Comparison of ENCODE assay signal across 17 cellular contexts in genomic region chr2:177616731-177617130, GRCh38.
DNase-seq lines count a peak whose midpoint lies in the region; ATAC-seq and TF ChIP-seq lines count a peak whose summit lies in the region.
"Had no signal": no experiment of that assay in that cellular context is flagged by ENCODE, and none has a peak within 500 bp of the region (broad histone marks: within the 10 kb centered on the region; RNA-seq: fewer than 3 reads in every experiment).

No MANE protein-coding gene starts in this region.

- peaks cover under 1% of the 10 kb centered on the region for H3F3A ChIP-seq in neural progenitor cell (ENCODE audit: low read depth)

- no peak overlapping the region for H3K27ac ChIP-seq in CD4-positive, alpha-beta T cell (ENCODE audit: low read depth, low read length)
- H3K27ac ChIP-seq in OCI-LY7 (ENCODE audit: low read depth, low read length, poor library complexity, severe bottlenecking) (no peak overlapping the region), neural progenitor cell (no peak overlapping the region)
- H3K27ac ChIP-seq: C4-2B had no signal

- POLR2A ChIA-PET in CD4-positive, alpha-beta T cell (lab: Charles Lee), result no interaction called here
- POLR2A ChIA-PET in OCI-LY7 (lab: Charles Lee), result no interaction called here

- no peak overlapping the region for H3K4me3 ChIP-seq in OCI-LY7 (ENCODE audit: low read depth, low read length, poor library complexity, severe bottlenecking)
- no peak overlapping the region for H3K4me3 ChIP-seq in neural progenitor cell

- H3K4me1 Mint-ChIP-seq in CD4-positive, alpha-beta T cell (ENCODE audit: low read depth), result peaks cover 8% of the 10 kb centered on the region
- H3K4me1 Mint-ChIP-seq in memory B cell (peaks cover 4% of the 10 kb centered on the region), neural crest cell (peaks cover 10% of the 10 kb centered on the region), neural progenitor cell (peaks cover 7% of the 10 kb centered on the region)

- H3K4me3 Mint-ChIP-seq in CD4-positive, alpha-beta T cell, result peak overlapping the region; percentile 59
- H3K4me3 Mint-ChIP-seq in memory B cell (no peak overlapping the region), neural crest cell (peak overlapping the region; percentile 50), neural progenitor cell (no peak overlapping the region)

- no peaks in the 10 kb centered on the region for H3K36me3 ChIP-seq in OCI-LY7 (ENCODE audit: insufficient read depth, low read length)
- H3K36me3 ChIP-seq in neural progenitor cell, result no peaks in the 10 kb centered on the region

- no peak for DNase-seq in CD4-positive, alpha-beta T cell
- DNase-seq in OCI-LY7 (ENCODE audit: low spot score) (no peak), memory B cell (ENCODE audit: low spot score in 2 of 2) (no peak), neural crest cell (ENCODE audit: low read depth, low spot score) (no peak), neural progenitor cell (ENCODE audit: low spot score) (no peak), NOMO-1 treated with dmso at 0.1 percent for 144 hours (lab: John Stamatoyannopoulos, UW; ENCODE audit: unreplicated experiment) (no peak), inferior parietal cortex (ENCODE audit: extremely low spot score) (no peak), globus pallidus (ENCODE audit: low spot score) (no peak)
- DNase-seq: ACHN; AML-193; CD4-positive, alpha-beta memory T cell; DMS153; DMS79; GDM1; H9 had no signal

- ATAC-seq in CD4-positive, alpha-beta T cell (ENCODE audit: poor library complexity), result no peak
- no peak for ATAC-seq in memory B cell (ENCODE audit: low read depth)
- ATAC-seq: HepG2 had no signal

- H3K27me3 ChIP-seq in CD4-positive, alpha-beta T cell (ENCODE audit: control insufficient read depth, insufficient read depth, low read length), result peaks cover 2% of the 10 kb centered on the region
- no peaks in the 10 kb centered on the region for H3K27me3 ChIP-seq in neural progenitor cell

- TF ChIP-seq CTCF in CD4-positive, alpha-beta T cell (IDR thresholded peaks at IDR 0.05), result no peak
- TF ChIP-seq CTCF in OCI-LY7 (conservative IDR thresholded peaks at IDR 0.05; ENCODE audit: low read length) (no peak), neural crest cell (conservative IDR thresholded peaks at IDR 0.05) (no peak), neural progenitor cell (IDR thresholded peaks at IDR 0.05) (no peak)

- H2AFZ ChIP-seq in OCI-LY7 (ENCODE audit: low read length), result 0 out of 2 replicates have a peak overlapping the region, but pooled peaks have one; percentile 22
- no peak overlapping the region for H2AFZ ChIP-seq in neural progenitor cell (replicated peaks)

- CTCF ChIA-PET in CD4-positive, alpha-beta T cell (lab: Charles Lee), result no interaction called here
- CTCF ChIA-PET in OCI-LY7 (lab: Charles Lee; ENCODE audit: unreplicated experiment), result no interaction called here

- H3K4me2 ChIP-seq in OCI-LY7 (ENCODE audit: low read length) (no peak overlapping the region), neural progenitor cell (no peak overlapping the region)

- H3K9me3 ChIP-seq in CD4-positive, alpha-beta T cell (ENCODE audit: control insufficient read depth, low read length), result no peaks in the 10 kb centered on the region
- H3K9me3 ChIP-seq in OCI-LY7 (ENCODE audit: low read length), result no peaks in the 10 kb centered on the region
- H3K9me3 ChIP-seq in neural progenitor cell (ENCODE audit: low read depth), result no peaks in the 10 kb centered on the region

- H3K4me1 ChIP-seq in OCI-LY7 (ENCODE audit: insufficient read depth, low read length, poor library complexity, severe bottlenecking) (peaks cover 14% of the 10 kb centered on the region), neural progenitor cell (no peaks in the 10 kb centered on the region)

- H3K9me3 Mint-ChIP-seq in CD4-positive, alpha-beta T cell, result peaks cover 5% of the 10 kb centered on the region
- H3K9me3 Mint-ChIP-seq in memory B cell (peaks cover 1% of the 10 kb centered on the region), neural crest cell (peaks cover 6% of the 10 kb centered on the region), neural progenitor cell (peaks cover 15% of the 10 kb centered on the region)
- H3K9me3 Mint-ChIP-seq: H9 had no signal

- intact Hi-C loops in CD4-positive, alpha-beta T cell (cut with DNase I, micrococcal nuclease), result loop anchor here in 1 of 2 experiments (5.0 kb wide), 3 partner anchors 454 to 1609 kb away; partner anchors contain the start of gene RBM45
- intact Hi-C loops in OCI-LY7 (cut with micrococcal nuclease; ENCODE audit: unreplicated experiment), result loop anchor here (5.0 kb wide), 2 partner anchors 64 to 404 kb away; partner anchors contain the start of gene HNRNPA3

- BruUV-seq in OCI-LY7 (replicated peaks; lab: Mats Ljungman, UMichigan), result no TSS peak

- H3K9ac ChIP-seq in neural progenitor cell, result no peak overlapping the region

- H4K20me1 ChIP-seq in OCI-LY7 (ENCODE audit: insufficient read depth, low read length) (no peaks in the 10 kb centered on the region), neural progenitor cell (ENCODE audit: low read depth) (no peaks in the 10 kb centered on the region)

- peaks cover 22% of the 10 kb centered on the region for H3K27me3 Mint-ChIP-seq in CD4-positive, alpha-beta T cell
- H3K27me3 Mint-ChIP-seq in memory B cell (peaks cover 2% of the 10 kb centered on the region), neural crest cell (ENCODE audit: low read depth) (no peaks in the 10 kb centered on the region), neural progenitor cell (ENCODE audit: insufficient read depth, low read depth) (peaks cover 4% of the 10 kb centered on the region)

- H3K9me2 ChIP-seq in OCI-LY7 (ENCODE audit: insufficient read depth, low read length), result no peaks in the 10 kb centered on the region

- no peaks in the 10 kb centered on the region for H3K79me2 ChIP-seq in OCI-LY7 (ENCODE audit: insufficient read depth, low read depth, low read length)
- no peaks in the 10 kb centered on the region for H3K79me2 ChIP-seq in neural progenitor cell (ENCODE audit: low read depth)

- peaks cover 8% of the 10 kb centered on the region for H3K36me3 Mint-ChIP-seq in CD4-positive, alpha-beta T cell (ENCODE audit: low read depth)
- peaks cover 2% of the 10 kb centered on the region for H3K36me3 Mint-ChIP-seq in memory B cell
- H3K36me3 Mint-ChIP-seq in neural crest cell (ENCODE audit: low read depth), result peaks cover 5% of the 10 kb centered on the region
- peaks cover 10% of the 10 kb centered on the region for H3K36me3 Mint-ChIP-seq in neural progenitor cell

- H3K27ac Mint-ChIP-seq in CD4-positive, alpha-beta T cell, result peak overlapping the region; percentile 24
- H3K27ac Mint-ChIP-seq in memory B cell (peak overlapping the region; percentile 50), neural crest cell (ENCODE audit: unreplicated experiment) (no peak overlapping the region), neural progenitor cell (no peak overlapping the region)
- H3K27ac Mint-ChIP-seq: H9 had no signal

Comparison
In these comparisons a context has a peak if more than half of its experiments do, and no peak if none do; other contexts are left out.
1. H3K27ac Mint-ChIP-seq: peak in CD4-positive, alpha-beta T cell (single experiment) and memory B cell (single experiment); none in neural crest cell (single experiment) and neural progenitor cell (single experiment).
2. H3K4me3 Mint-ChIP-seq: peak in CD4-positive, alpha-beta T cell (single experiment) and neural crest cell (single experiment); none in memory B cell (single experiment) and neural progenitor cell (single experiment).